In genomic region chr10:92656266-92656961, GRCh38 we compare ENCODE assay signal across 2 cellular contexts.
TF ChIP-seq lines count a peak whose summit lies in the region.

No MANE protein-coding gene starts in this region.

TF ChIP-seq in HCT116, 20 proteins besides CTCF, POLR2A, EP300 and RAD21 (continued from another document):
- TF ChIP-seq ZFX (IDR thresholded peaks at IDR 0.05), result no peak
- TF ChIP-seq REST (IDR thresholded peaks at IDR 0.05; ENCODE audit: low read depth), result no peak
- TF ChIP-seq POLR2AphosphoS5 (IDR thresholded peaks at IDR 0.05; ENCODE audit: low read depth, low read length), result no peak
- TF ChIP-seq ATF3 (IDR thresholded peaks at IDR 0.05), result no peak
- no peak for TF ChIP-seq YY1 (IDR thresholded peaks at IDR 0.05; ENCODE audit: extremely low read depth, insufficient replicate concordance, low read depth, low read length)
- no peak for TF ChIP-seq TCF7L2 (IDR thresholded peaks at IDR 0.05; ENCODE audit: borderline replicate concordance, extremely low read depth, insufficient read depth, insufficient read length)
- TF ChIP-seq ZBTB33 (IDR thresholded peaks at IDR 0.05; ENCODE audit: extremely low read depth, insufficient replicate concordance, low read length), result no peak
- TF ChIP-seq SIN3A (IDR thresholded peaks at IDR 0.05; ENCODE audit: low read depth), result no peak
- no peak for TF ChIP-seq EZH2phosphoT487 (IDR thresholded peaks at IDR 0.05; ENCODE audit: borderline replicate concordance)
- TF ChIP-seq EZH2 (IDR thresholded peaks at IDR 0.05), result no peak
- TF ChIP-seq CEBPB (IDR thresholded peaks at IDR 0.05; ENCODE audit: low read depth), result no peak

TF ChIP-seq in WTC11, 78 proteins besides CTCF, POLR2A, EP300 and RAD21 (continued from another document):
- TF ChIP-seq ZMAT4 (CRISPR knock-in tag; IDR thresholded peaks at IDR 0.05) (no peak), NFE2L1 (CRISPR knock-in tag; IDR thresholded peaks at IDR 0.05) (no peak), SP1 (CRISPR knock-in tag; conservative IDR thresholded peaks at IDR 0.05) (no peak), ATF1 (CRISPR knock-in tag; IDR thresholded peaks at IDR 0.05) (no peak)
